ENCODE assay signal across 30 cellular contexts in genomic region chr9:122133984-122134535, GRCh38. TPM values are rescaled to one million over a fixed set of nuclear protein-coding genes. Genes with fewer than 3 reads are reported as not detected.
"Had no signal": no experiment of that assay in that cellular context is flagged by ENCODE, and none has a peak within 500 bp of the region (broad histone marks: within the 10 kb centered on the region; RNA-seq: fewer than 3 reads in every experiment).

No MANE protein-coding gene starts in this region.

- H3K27me3 Mint-ChIP-seq: activated CD4-positive, alpha-beta memory T cell treated with anti-CD3 and anti-CD28 coated beads, Interleukin-2, amount 10 ng/mL, durations not matched to agents 7 days and 5 days had no signal

- H3K4me3 Mint-ChIP-seq: activated CD4-positive, alpha-beta memory T cell treated with anti-CD3 and anti-CD28 coated beads, Interleukin-2, amount 10 ng/mL, durations not matched to agents 7 days and 5 days; activated CD4-positive, alpha-beta T cell treated with anti-CD3 and anti-CD28 coated beads for 36 hours; activated naive CD4-positive, alpha-beta T cell treated with anti-CD3 and anti-CD28 coated beads, Interleukin-2, amount 10 ng/mL, durations not matched to agents 7 days and 5 days; activated naive CD8-positive, alpha-beta T cell treated with anti-CD3 and anti-CD28 coated beads for 36 hours; activated T-helper 17 cell treated with anti-CD3 and anti-CD28 coated beads, Interleukin-2, amount 50 U/mL, for 72 hours; IgD-negative memory B cell; T-cell had no signal

- H3K27me3 ChIP-seq: brain microvascular endothelial cell had no signal

- H3K27ac ChIP-seq: brain microvascular endothelial cell, KMS-11, SK-N-MC, WERI-Rb-1 had no signal

- H3K4me3 ChIP-seq: SK-N-MC had no signal

- DNase-seq: activated CD4-positive, alpha-beta memory T cell treated with anti-CD3 and anti-CD28 coated beads, Interleukin-2, amount 10 ng/mL, durations not matched to agents 7 days and 5 days; activated CD4-positive, alpha-beta T cell treated with anti-CD3 and anti-CD28 coated beads for 36 hours; activated CD4-positive, alpha-beta T cell treated with anti-CD3 and anti-CD28 coated beads, Interleukin-2, amount 50 U/mL, for 1 hour; activated gamma-delta T cell; activated naive CD4-positive, alpha-beta T cell treated with anti-CD3 and anti-CD28 coated beads, Interleukin-2, amount 10 ng/mL, durations not matched to agents 7 days and 5 days; activated naive CD8-positive, alpha-beta T cell treated with anti-CD3 and anti-CD28 coated beads for 36 hours; activated T-cell treated with anti-CD3 and anti-CD28 coated beads for 4 hours; activated T-cell treated with anti-CD3 and anti-CD28 coated beads, Interleukin-2, amount 50 U/mL, for 48 hours; brain microvascular endothelial cell; MV-4-11; NCI-H1105; NCI-H1436; NCI-H1694 treated with DMSO at 0.1 percent for 48 hours; NCI-H345; NCI-H510A; NK-92 treated with Interleukin-12 subunit alpha and Interleukin-12 subunit beta, amount 100 ng/mL, for 24 hours; OCI-M1; RPMI8226; SHP77; T-helper 2 cell; T1000; WERI-Rb-1 had no signal

- H3K36me3 ChIP-seq: brain microvascular endothelial cell, WERI-Rb-1 had no signal

- H3K9me3 Mint-ChIP-seq: activated CD4-positive, alpha-beta memory T cell treated with anti-CD3 and anti-CD28 coated beads, Interleukin-2, amount 10 ng/mL, durations not matched to agents 7 days and 5 days; activated naive CD4-positive, alpha-beta T cell treated with anti-CD3 and anti-CD28 coated beads, Interleukin-2, amount 10 ng/mL, durations not matched to agents 7 days and 5 days; activated naive CD8-positive, alpha-beta T cell treated with anti-CD3 and anti-CD28 coated beads for 36 hours; activated T-helper 17 cell treated with anti-CD3 and anti-CD28 coated beads, Interleukin-2, amount 50 U/mL, for 72 hours; IgD-negative memory B cell; T-cell had no signal

- H3K27ac Mint-ChIP-seq: activated CD4-positive, alpha-beta memory T cell treated with anti-CD3 and anti-CD28 coated beads, Interleukin-2, amount 10 ng/mL, durations not matched to agents 7 days and 5 days; activated CD4-positive, alpha-beta T cell treated with anti-CD3 and anti-CD28 coated beads for 36 hours; activated naive CD4-positive, alpha-beta T cell treated with anti-CD3 and anti-CD28 coated beads, Interleukin-2, amount 10 ng/mL, durations not matched to agents 7 days and 5 days; activated naive CD8-positive, alpha-beta T cell treated with anti-CD3 and anti-CD28 coated beads for 36 hours; activated T-helper 17 cell treated with anti-CD3 and anti-CD28 coated beads, Interleukin-2, amount 50 U/mL, for 72 hours; IgD-negative memory B cell; T-cell had no signal

- ATAC-seq: activated CD4-positive, alpha-beta T cell treated with anti-CD3 and anti-CD28 coated beads for 36 hours; activated T-helper 17 cell treated with anti-CD3 and anti-CD28 coated beads, Interleukin-2, amount 50 U/mL, for 72 hours; Panc1; T-cell had no signal

- H3K4me1 Mint-ChIP-seq: activated CD4-positive, alpha-beta memory T cell treated with anti-CD3 and anti-CD28 coated beads, Interleukin-2, amount 10 ng/mL, durations not matched to agents 7 days and 5 days; activated CD4-positive, alpha-beta T cell treated with anti-CD3 and anti-CD28 coated beads for 36 hours; activated naive CD4-positive, alpha-beta T cell treated with anti-CD3 and anti-CD28 coated beads, Interleukin-2, amount 10 ng/mL, durations not matched to agents 7 days and 5 days; activated naive CD8-positive, alpha-beta T cell treated with anti-CD3 and anti-CD28 coated beads for 36 hours; activated T-helper 17 cell treated with anti-CD3 and anti-CD28 coated beads, Interleukin-2, amount 50 U/mL, for 72 hours; IgD-negative memory B cell had no signal

- H3K36me3 Mint-ChIP-seq: activated naive CD4-positive, alpha-beta T cell treated with anti-CD3 and anti-CD28 coated beads, Interleukin-2, amount 10 ng/mL, durations not matched to agents 7 days and 5 days; activated naive CD8-positive, alpha-beta T cell treated with anti-CD3 and anti-CD28 coated beads for 36 hours; IgD-negative memory B cell; T-cell had no signal

RNA-seq across cellular contexts. Expression of gene MORN5, which starts 25.6 kb away (rescaled TPM):
- total RNA-seq: activated CD4-positive, alpha-beta memory T cell treated with anti-CD3 and anti-CD28 coated beads, Interleukin-2, amount 10 ng/mL, durations not matched to agents 7 days and 5 days; activated CD4-positive, alpha-beta T cell treated with anti-CD3 and anti-CD28 coated beads for 36 hours; activated CD8-positive, alpha-beta memory T cell treated with anti-CD3 and anti-CD28 coated beads for 36 hours; activated naive CD8-positive, alpha-beta T cell treated with anti-CD3 and anti-CD28 coated beads for 36 hours; activated T-helper 17 cell treated with anti-CD3 and anti-CD28 coated beads, Interleukin-2, amount 50 U/mL, for 72 hours; MCF 10A; T-cell had no signal
